Comparison of ENCODE assay signal across 9 cellular contexts in the genomic region with DNA sequence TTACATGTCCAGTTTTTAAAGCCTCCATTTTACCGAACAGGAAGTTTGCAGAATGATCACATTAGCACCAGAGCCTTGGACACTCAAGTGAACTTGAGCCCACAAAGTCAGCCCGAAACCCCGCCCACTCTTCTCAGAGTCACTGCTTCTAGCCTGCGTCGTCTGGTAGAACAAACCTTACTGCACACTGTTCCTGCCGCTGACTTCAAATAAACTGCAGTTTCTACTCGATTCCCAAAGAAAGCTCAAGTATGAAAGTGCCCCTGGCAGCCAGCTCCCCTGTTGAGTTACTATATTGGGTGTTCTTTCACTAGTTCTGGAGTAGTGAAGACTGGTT.
DNase-seq lines count a peak whose midpoint lies in the region; ATAC-seq and TF ChIP-seq lines count a peak whose summit lies in the region.
"Had no signal": no experiment of that assay in that cellular context is flagged by ENCODE, and none has a peak within 500 bp of the region (broad histone marks: within the 10 kb centered on the region; RNA-seq: fewer than 3 reads in every experiment).

No MANE protein-coding gene starts in this region.

- H3K9ac ChIP-seq in mesendoderm (ENCODE audit: low read length): no peak overlapping the region

- H3K27ac Mint-ChIP-seq in activated CD4-positive, alpha-beta memory T cell treated with anti-CD3 and anti-CD28 coated beads for 36 hours: peak overlapping the region; percentile 40
- no peak overlapping the region for H3K27ac Mint-ChIP-seq in activated CD4-positive, alpha-beta memory T cell treated with anti-CD3 and anti-CD28 coated beads, Interleukin-2, amount 10 ng/mL, durations not matched to agents 7 days and 5 days

- intact Hi-C loops in activated CD4-positive, alpha-beta memory T cell treated with anti-CD3 and anti-CD28 coated beads for 36 hours (cut with micrococcal nuclease): no loop called here
- intact Hi-C loops in tibial artery (cut with DNase I; ENCODE audit: low total_unique reads): no loop called here

- no CpG with 5 or more reads among the region's 7 CpGs for WGBS in mesendoderm (ENCODE audit: extremely low coverage, insufficient coverage, low lambda C conversion rate)

- no peak overlapping the region for H3K27ac ChIP-seq in mesendoderm (ENCODE audit: low read depth, low read length)
- peak overlapping the region; percentile 64 to 87 for H3K27ac ChIP-seq in tibial artery

- H3K4ac ChIP-seq in mesendoderm (ENCODE audit: low read depth, low read length): no peak overlapping the region

- CTCF ChIA-PET in activated CD4-positive, alpha-beta memory T cell treated with anti-CD3 and anti-CD28 coated beads for 36 hours (lab: Charles Lee): interaction anchor here (1.2 kb wide), 1 partner anchor 9 kb away, joined by 3 read pairs; no protein-coding TSS in a partner anchor
- CTCF ChIA-PET in activated CD4-positive, alpha-beta memory T cell treated with anti-CD3 and anti-CD28 coated beads, Interleukin-2, amount 10 ng/mL, durations not matched to agents 7 days and 5 days (lab: Charles Lee): no interaction called here

- H3K36me3 ChIP-seq in mesendoderm (ENCODE audit: control insufficient read depth, insufficient read depth, low read length) (no peaks in the 10 kb centered on the region), tibial artery (peaks cover 0 to 8% (median 0%) of the 10 kb centered on the region in 3 donors)

- H3K27me3 Mint-ChIP-seq in activated CD4-positive, alpha-beta memory T cell treated with anti-CD3 and anti-CD28 coated beads for 36 hours: no peaks in the 10 kb centered on the region
- no peaks in the 10 kb centered on the region for H3K27me3 Mint-ChIP-seq in activated CD4-positive, alpha-beta memory T cell treated with anti-CD3 and anti-CD28 coated beads, Interleukin-2, amount 10 ng/mL, durations not matched to agents 7 days and 5 days

- no peak overlapping the region for H2BK120ac ChIP-seq in mesendoderm (ENCODE audit: low read depth, low read length)

- H2BK5ac ChIP-seq in mesendoderm (ENCODE audit: low read length): no peak overlapping the region

- H3K4me3 ChIP-seq in choroid plexus epithelial cell (ENCODE audit: low read depth, low read length): peak overlapping the region; percentile 34
- no peak overlapping the region for H3K4me3 ChIP-seq in mesendoderm (ENCODE audit: low read length)
- H3K4me3 ChIP-seq in tibial artery: peak overlapping the region; percentile 25 to 34

- H3K27me3 ChIP-seq in mesendoderm (ENCODE audit: insufficient read depth, low read length, poor library complexity) (no peaks in the 10 kb centered on the region), tibial artery (no peaks in the 10 kb centered on the region)

- no peaks in the 10 kb centered on the region for H3K79me2 ChIP-seq in mesendoderm (ENCODE audit: control insufficient read depth, insufficient read depth, low read length)

- no peaks in the 10 kb centered on the region for H3K9me3 Mint-ChIP-seq in activated CD4-positive, alpha-beta memory T cell treated with anti-CD3 and anti-CD28 coated beads for 36 hours
- no peaks in the 10 kb centered on the region for H3K9me3 Mint-ChIP-seq in activated CD4-positive, alpha-beta memory T cell treated with anti-CD3 and anti-CD28 coated beads, Interleukin-2, amount 10 ng/mL, durations not matched to agents 7 days and 5 days

- H2BK15ac ChIP-seq in mesendoderm (replicated peaks; ENCODE audit: low read depth): no peak overlapping the region

- H3K18ac ChIP-seq in mesendoderm (ENCODE audit: low read length): no peak overlapping the region

- H3K79me1 ChIP-seq in mesendoderm (ENCODE audit: low read length): no peaks in the 10 kb centered on the region

- peak; percentile 51 for DNase-seq in activated CD4-positive, alpha-beta memory T cell treated with anti-CD3 and anti-CD28 coated beads for 36 hours
- DNase-seq in activated CD4-positive, alpha-beta memory T cell treated with anti-CD3 and anti-CD28 coated beads, Interleukin-2, amount 10 ng/mL, durations not matched to agents 7 days and 5 days: no peak
- DNase-seq in choroid plexus epithelial cell (ENCODE audit: low read depth): peak; percentile 86
- DNase-seq in mesendoderm: peak; percentile 40
- peak; percentile 82 to 90 for DNase-seq in tibial artery
- DNase-seq in effector CD4-positive, alpha-beta T cell: no peak
- DNase-seq: NCI-H2081 treated with DMSO at 0.1 percent for 48 hours had no signal

- ATAC-seq in GM21576 (IDR thresholded peaks at IDR 0.05; ENCODE audit: unreplicated experiment) (no peak), GM21825 (IDR thresholded peaks at IDR 0.05; ENCODE audit: unreplicated experiment) (no peak)

- H4K5ac ChIP-seq in mesendoderm (ENCODE audit: low read length): no peak overlapping the region

- H3K56ac ChIP-seq in mesendoderm (ENCODE audit: low read length): no peak overlapping the region

- H3K23ac ChIP-seq in mesendoderm (ENCODE audit: low read length): no peak overlapping the region

- H3K4me1 ChIP-seq in mesendoderm (ENCODE audit: control insufficient read depth, low read depth, low read length) (peaks cover 16% of the 10 kb centered on the region), tibial artery (peaks cover 0 to 37% (median 16%) of the 10 kb centered on the region in 4 donors)

- POLR2A ChIA-PET in activated CD4-positive, alpha-beta memory T cell treated with anti-CD3 and anti-CD28 coated beads for 36 hours (lab: Charles Lee): interaction anchor here (0.9 to 1.2 kb wide), 3 partner anchors 9 to 22 kb away, joined by 3 to 4 read pairs (median 3); no protein-coding TSS in a partner anchor
- POLR2A ChIA-PET in activated CD4-positive, alpha-beta memory T cell treated with anti-CD3 and anti-CD28 coated beads, Interleukin-2, amount 10 ng/mL, durations not matched to agents 7 days and 5 days (lab: Charles Lee): no interaction called here

- H3K36me3 Mint-ChIP-seq in activated CD4-positive, alpha-beta memory T cell treated with anti-CD3 and anti-CD28 coated beads for 36 hours: peaks cover 14% of the 10 kb centered on the region
- no peaks in the 10 kb centered on the region for H3K36me3 Mint-ChIP-seq in activated CD4-positive, alpha-beta memory T cell treated with anti-CD3 and anti-CD28 coated beads, Interleukin-2, amount 10 ng/mL, durations not matched to agents 7 days and 5 days (ENCODE audit: low read depth)

- no peak overlapping the region for H2AK5ac ChIP-seq in mesendoderm (ENCODE audit: low read length)

- no peak overlapping the region for H3K4me2 ChIP-seq in mesendoderm (ENCODE audit: low read length)

- peaks cover 13% of the 10 kb centered on the region for H3K4me1 Mint-ChIP-seq in activated CD4-positive, alpha-beta memory T cell treated with anti-CD3 and anti-CD28 coated beads for 36 hours (ENCODE audit: low read depth)
- peaks cover 9% of the 10 kb centered on the region for H3K4me1 Mint-ChIP-seq in activated CD4-positive, alpha-beta memory T cell treated with anti-CD3 and anti-CD28 coated beads, Interleukin-2, amount 10 ng/mL, durations not matched to agents 7 days and 5 days

- H3K9me3 ChIP-seq in tibial artery: no peaks in the 10 kb centered on the region

- H4K8ac ChIP-seq in mesendoderm (ENCODE audit: low read depth, low read length): no peak overlapping the region

- H3K4me3 Mint-ChIP-seq in activated CD4-positive, alpha-beta memory T cell treated with anti-CD3 and anti-CD28 coated beads for 36 hours: no peak overlapping the region
- H3K4me3 Mint-ChIP-seq in activated CD4-positive, alpha-beta memory T cell treated with anti-CD3 and anti-CD28 coated beads, Interleukin-2, amount 10 ng/mL, durations not matched to agents 7 days and 5 days: no peak overlapping the region

- TF ChIP-seq CTCF in choroid plexus epithelial cell (conservative IDR thresholded peaks at IDR 0.05; ENCODE audit: low read depth, low read length): no peak
- TF ChIP-seq CTCF in tibial artery (IDR thresholded peaks at IDR 0.05): no peak

Comparison
In these comparisons a context has a peak if more than half of its experiments do, and no peak if none do; other contexts are left out.
1. DNase-seq: peak in activated CD4-positive, alpha-beta memory T cell treated with anti-CD3 and anti-CD28 coated beads for 36 hours (single experiment), choroid plexus epithelial cell (single experiment), mesendoderm (single experiment) and tibial artery (2 of 2); none in activated CD4-positive, alpha-beta memory T cell treated with anti-CD3 and anti-CD28 coated beads, Interleukin-2, amount 10 ng/mL, durations not matched to agents 7 days and 5 days (single experiment) and effector CD4-positive, alpha-beta T cell (single experiment).